ENCODE assay signal across 10 cellular contexts in genomic region chr5:7904170-7904569, GRCh38. TPM values are rescaled to one million over a fixed set of nuclear protein-coding genes. Genes with fewer than 3 reads are reported as not detected.
DNase-seq lines count a peak whose midpoint lies in the region; ATAC-seq, FAIRE-seq and TF ChIP-seq lines count a peak whose summit lies in the region.
"Had no signal": no experiment of that assay in that cellular context is flagged by ENCODE, and none has a peak within 500 bp of the region (broad histone marks: within the 10 kb centered on the region; RNA-seq: fewer than 3 reads in every experiment).

No MANE protein-coding gene starts in this region.

- H3K79me2 ChIP-seq in keratinocyte (ENCODE audit: control insufficient read depth, insufficient read depth, low read length) = no peaks in the 10 kb centered on the region
- no peaks in the 10 kb centered on the region for H3K79me2 ChIP-seq in neural progenitor cell (ENCODE audit: low read depth)

- H3K9me3 ChIP-seq in adipocyte (ENCODE audit: control insufficient read depth, low read length) (peaks cover 14% of the 10 kb centered on the region), keratinocyte (ENCODE audit: control insufficient read depth, low read depth, low read length) (no peaks in the 10 kb centered on the region), neural progenitor cell (ENCODE audit: low read depth) (peaks cover 23% of the 10 kb centered on the region)
- H3K9me3 ChIP-seq: neutrophil had no signal

- H3K9me3 Mint-ChIP-seq in neural progenitor cell = peaks cover 20% of the 10 kb centered on the region

- H3K4me1 ChIP-seq in adipocyte (ENCODE audit: control insufficient read depth, insufficient read depth, low read length) (peaks cover 9% of the 10 kb centered on the region), keratinocyte (ENCODE audit: control insufficient read depth, extremely low read depth, insufficient read depth, low read length) (peaks cover 8% of the 10 kb centered on the region), neural progenitor cell (no peaks in the 10 kb centered on the region)

- H3K4me3 ChIP-seq in adipocyte (ENCODE audit: low read length) (no peak overlapping the region), keratinocyte (ENCODE audit: control insufficient read depth in 2 of 3, extremely low read depth in 1 of 3, insufficient read depth in 2 of 3, low read depth in 1 of 3, low read length in 3 of 3) (no peak overlapping the region), neural progenitor cell (no peak overlapping the region)

- peak; percentile 65 for ATAC-seq in HG02870 (IDR thresholded peaks at IDR 0.05; ENCODE audit: unreplicated experiment)

- dilution Hi-C loops in keratinocyte (cut with MboI; ENCODE audit: extremely low pct_ligation_motif_present, low sequenced_read_pairs) = no loop called here

- no peaks in the 10 kb centered on the region for H4K20me1 ChIP-seq in keratinocyte (ENCODE audit: control insufficient read depth, extremely low read depth, insufficient read depth, low read length)
- H4K20me1 ChIP-seq in neural progenitor cell (ENCODE audit: low read depth) = no peaks in the 10 kb centered on the region

- H2AFZ ChIP-seq in keratinocyte (ENCODE audit: control insufficient read depth, low read length) (no peak overlapping the region), neural progenitor cell (replicated peaks) (no peak overlapping the region)

- H3K4me3 Mint-ChIP-seq in neural progenitor cell = no peak overlapping the region

- H3K4me2 ChIP-seq in keratinocyte (ENCODE audit: control insufficient read depth, extremely low read depth, insufficient read depth, low read depth, low read length) (no peak overlapping the region), neural progenitor cell (no peak overlapping the region)

- no peaks in the 10 kb centered on the region for H3K4me1 Mint-ChIP-seq in neural progenitor cell

- DNase-seq in COLO829 (ENCODE audit: low spot score) = peak; percentile 68
- DNase-seq in adipocyte (ENCODE audit: low read depth) = peak; percentile 51
- DNase-seq in keratinocyte (ENCODE audit: low read depth, low spot score) = peak; percentile 33
- no peak for DNase-seq in DMS79 treated with DMSO at 0.1 percent for 48 hours (lab: John Stamatoyannopoulos, UW)
- DNase-seq in neural progenitor cell (ENCODE audit: low spot score) = no peak
- no peak for DNase-seq in activated effector memory CD4-positive, alpha-beta T cell treated with anti-CD3 and anti-CD28 coated beads, Interleukin-2, amount 50 U/mL, for 16 hours
- DNase-seq in NCI-H2227 (lab: John Stamatoyannopoulos, UW; ENCODE audit: unreplicated experiment) = no peak
- DNase-seq: NCI-H1417 had no signal

- H3K9me1 ChIP-seq in keratinocyte (ENCODE audit: control insufficient read depth, extremely low read depth, insufficient read depth, low read length) = no peaks in the 10 kb centered on the region

- no peak overlapping the region for H3K27ac Mint-ChIP-seq in neural progenitor cell

- no peaks in the 10 kb centered on the region for H3K27me3 Mint-ChIP-seq in neural progenitor cell (ENCODE audit: insufficient read depth, low read depth)

- no peaks in the 10 kb centered on the region for H3F3A ChIP-seq in neural progenitor cell (ENCODE audit: low read depth)

- H3K36me3 Mint-ChIP-seq in neural progenitor cell = peaks cover 48% of the 10 kb centered on the region

- H3K27me3 ChIP-seq in adipocyte (replicated peaks; ENCODE audit: control insufficient read depth, insufficient read depth, low read length) = no peaks in the 10 kb centered on the region
- no peaks in the 10 kb centered on the region for H3K27me3 ChIP-seq in keratinocyte (ENCODE audit: control insufficient read depth, extremely low read depth, insufficient read depth, low read length)
- no peaks in the 10 kb centered on the region for H3K27me3 ChIP-seq in neural progenitor cell
- H3K27me3 ChIP-seq: neutrophil had no signal

- H3K9ac ChIP-seq in adipocyte (ENCODE audit: low read length) = no peak overlapping the region
- no peak overlapping the region for H3K9ac ChIP-seq in keratinocyte (ENCODE audit: control insufficient read depth, extremely low read depth, insufficient read depth, low read length)
- H3K9ac ChIP-seq in neural progenitor cell = no peak overlapping the region

- peaks cover 43% of the 10 kb centered on the region for H3K36me3 ChIP-seq in adipocyte (ENCODE audit: control insufficient read depth, insufficient read depth, low read length, severe bottlenecking)
- H3K36me3 ChIP-seq in keratinocyte (ENCODE audit: control insufficient read depth in 2 of 2, extremely low read depth in 1 of 2, insufficient read depth in 2 of 2, low read length in 2 of 2) = peaks cover 5 to 12% of the 10 kb centered on the region in 2 experiments
- peaks cover 42% of the 10 kb centered on the region for H3K36me3 ChIP-seq in neural progenitor cell

- H3K27ac ChIP-seq in keratinocyte (ENCODE audit: control insufficient read depth, insufficient read depth, low read length) = no peak overlapping the region
- no peak overlapping the region for H3K27ac ChIP-seq in neural progenitor cell
- H3K27ac ChIP-seq: neutrophil had no signal

- FAIRE-seq in keratinocyte (lab: Jason Lieb, UNC) = no peak

- TF ChIP-seq CTCF in keratinocyte (optimal IDR thresholded peaks at IDR 0.05 in 1 of 3, IDR thresholded peaks at IDR 0.05 in 1 of 3, conservative IDR thresholded peaks at IDR 0.05 in 1 of 3; ENCODE audit: extremely low read depth in 1 of 3, insufficient read depth in 2 of 3, low read length in 3 of 3) (no peak), neural progenitor cell (IDR thresholded peaks at IDR 0.05) (no peak)

RNA-seq across cellular contexts. Expression of gene MTRR, which starts 35.2 kb away (rescaled TPM):
- 45.5 to 50.1 TPM (median 49.2 TPM) in 3 replicates for polyA plus RNA-seq in keratinocyte
- 18.1 TPM for polyA plus RNA-seq in keratinocyte (2011; ENCODE audit: low read depth)
- polyA plus RNA-seq in keratinocyte (2011; cell fraction: cytosol; rRNA removed) = 34.1 and 48.6 TPM in 2 replicates
- 69.1 and 74.7 TPM in 2 replicates for polyA plus RNA-seq in keratinocyte (2011; cell fraction: nucleus; rRNA removed)
- 17.0 and 29.1 TPM in 2 replicates for polyA plus RNA-seq in keratinocyte (2012; ENCODE audit: low replicate concordance)
- polyA minus RNA-seq in keratinocyte = 57.6 to 98.8 TPM (median 73.5 TPM) in 3 replicates
- 36.6 TPM for polyA minus RNA-seq in keratinocyte (2011; cell fraction: cytosol; rRNA and poly(A)+ RNA removed)
- polyA minus RNA-seq in keratinocyte (2011; cell fraction: nucleus; rRNA and poly(A)+ RNA removed) = 35.2 and 42.4 TPM in 2 replicates
- 53.5 and 54.5 TPM in 2 replicates for total RNA-seq in neural progenitor cell (ENCODE audit: low replicate concordance)

RNA-seq across cellular contexts. Expression of gene FASTKD3, which starts 35.3 kb away (rescaled TPM):
- polyA plus RNA-seq in keratinocyte = 8.0 to 13.8 TPM (median 13.5 TPM) in 3 replicates
- polyA plus RNA-seq in keratinocyte (2011; ENCODE audit: low read depth) = 12.9 TPM
- 5.8 and 10.2 TPM in 2 replicates for polyA plus RNA-seq in keratinocyte (2011; cell fraction: cytosol; rRNA removed)
- 11.8 and 16.3 TPM in 2 replicates for polyA plus RNA-seq in keratinocyte (2011; cell fraction: nucleus; rRNA removed)
- polyA plus RNA-seq in keratinocyte (2012; ENCODE audit: low replicate concordance) = 5.0 and 8.3 TPM in 2 replicates
- 1.2 to 9.9 TPM (median 4.7 TPM) in 3 replicates for polyA minus RNA-seq in keratinocyte
- 7.5 TPM for polyA minus RNA-seq in keratinocyte (2011; cell fraction: cytosol; rRNA and poly(A)+ RNA removed)
- 3.4 and 7.9 TPM in 2 replicates for polyA minus RNA-seq in keratinocyte (2011; cell fraction: nucleus; rRNA and poly(A)+ RNA removed)
- 25.2 and 32.2 TPM in 2 replicates for total RNA-seq in neural progenitor cell (ENCODE audit: low replicate concordance)

RNA-seq across cellular contexts. Expression of gene CFAP90, which starts 53.2 kb away (rescaled TPM):
- polyA plus RNA-seq in keratinocyte = not detected in 3 replicates
- polyA plus RNA-seq in keratinocyte (2011; ENCODE audit: low read depth) = not detected
- not detected in 2 replicates for polyA plus RNA-seq in keratinocyte (2011; cell fraction: cytosol; rRNA removed)
- not detected in 2 replicates for polyA plus RNA-seq in keratinocyte (2011; cell fraction: nucleus; rRNA removed)
- polyA plus RNA-seq in keratinocyte (2012; ENCODE audit: low replicate concordance) = not detected in 2 replicates
- polyA minus RNA-seq in keratinocyte = not detected in 3 replicates
- not detected for polyA minus RNA-seq in keratinocyte (2011; cell fraction: cytosol; rRNA and poly(A)+ RNA removed)
- not detected in 2 replicates for polyA minus RNA-seq in keratinocyte (2011; cell fraction: nucleus; rRNA and poly(A)+ RNA removed)
- 0.22 TPM in 1 of 2 replicates, not detected in the other for total RNA-seq in neural progenitor cell (ENCODE audit: low replicate concordance)

Comparison
In these comparisons a context has a peak if more than half of its experiments do, and no peak if none do; other contexts are left out.
1. DNase-seq: peak in COLO829 (single experiment), adipocyte (single experiment) and keratinocyte (single experiment); none in DMS79 treated with DMSO at 0.1 percent for 48 hours (single experiment), neural progenitor cell (single experiment), activated effector memory CD4-positive, alpha-beta T cell treated with anti-CD3 and anti-CD28 coated beads, Interleukin-2, amount 50 U/mL, for 16 hours (single experiment) and NCI-H2227 (single experiment).